In genomic region chr5:57173026-57173317, GRCh38 we compare ENCODE assay signal across 1 cellular context.
TF ChIP-seq lines count a peak whose summit lies in the region.

No MANE protein-coding gene starts in this region.

TF ChIP-seq in K562, 482 proteins besides CTCF, POLR2A, EP300 and RAD21 (continued from another document):
- TF ChIP-seq ZC3H4 (CRISPR knock-in tag; IDR thresholded peaks at IDR 0.05; ENCODE audit: borderline replicate concordance) (0 out of 2 replicates have a peak, but pooled peaks have one; percentile 13), ZNF561 (CRISPR knock-in tag; conservative IDR thresholded peaks at IDR 0.05) (no peak), ZNF584 (CRISPR knock-in tag; IDR thresholded peaks at IDR 0.05; ENCODE audit: low read depth) (no peak), ZBTB40 (IDR thresholded peaks at IDR 0.05) (0 out of 2 replicates have a peak, but pooled peaks have one; percentile 32), ZBTB40 (CRISPR knock-in tag; IDR thresholded peaks at IDR 0.05) (no peak), TEAD1 (CRISPR knock-in tag; IDR thresholded peaks at IDR 0.05) (peak in 1 of 2 experiments; percentile 51; a peak in 1 of 4 replicates), JUNB (CRISPR knock-in tag; conservative IDR thresholded peaks at IDR 0.05) (no peak), YBX1 (IDR thresholded peaks at IDR 0.05) (no peak), BRD4 (IDR thresholded peaks at IDR 0.05) (no peak; the same call in 1 of the 2 replicates), CBX5 (IDR thresholded peaks at IDR 0.05; ENCODE audit: borderline replicate concordance, low read depth) (no peak), YY1 (IDR thresholded peaks at IDR 0.05; ENCODE audit: borderline replicate concordance in 1 of 3, control insufficient read depth in 1 of 3, extremely low read depth in 1 of 3, insufficient read depth in 3 of 3, insufficient read length in 1 of 3, insufficient replicate concordance in 2 of 3, low read depth in 1 of 3, low read length in 2 of 3) (peak in 1 of 3 experiments; percentile 48), MAX (CRISPR knock-in tag; IDR thresholded peaks at IDR 0.05) (peak; percentile 53; the same call in 1 of the 2 replicates), TEAD4 (IDR thresholded peaks at IDR 0.05; ENCODE audit: low read length) (no peak), TEAD4 (CRISPR knock-in tag; IDR thresholded peaks at IDR 0.05; ENCODE audit: borderline replicate concordance) (0 out of 2 replicates have a peak, but pooled peaks have one; percentile 53), KAT7 (CRISPR knock-in tag; IDR thresholded peaks at IDR 0.05; ENCODE audit: borderline replicate concordance) (0 out of 2 replicates have a peak, but pooled peaks have one; percentile 51), PCBP2 (IDR thresholded peaks at IDR 0.05; ENCODE audit: low read depth, low read length, poor library complexity, severe bottlenecking) (no peak), MTA3 (IDR thresholded peaks at IDR 0.05; ENCODE audit: borderline replicate concordance) (0 out of 2 replicates have a peak, but pooled peaks have one; percentile 34), RCOR1 (IDR thresholded peaks at IDR 0.05; ENCODE audit: borderline replicate concordance in 1 of 2, low read depth in 2 of 2, low read length in 2 of 2) (0 out of 4 replicates have a peak, but pooled peaks of 1 of the 2 experiments have one; percentile 12), XRCC3 (IDR thresholded peaks at IDR 0.05) (no peak), ZNF277 (CRISPR knock-in tag; IDR thresholded peaks at IDR 0.05; ENCODE audit: borderline replicate concordance) (no peak), EGR1 (conservative IDR thresholded peaks at IDR 0.05) (no peak), KHSRP (IDR thresholded peaks at IDR 0.05) (no peak), FOXP1 (CRISPR knock-in tag; IDR thresholded peaks at IDR 0.05) (0 out of 2 replicates have a peak, but pooled peaks have one; percentile 39)
TF ChIP-seq in K562: peak in this region for 12.
